In genomic region chr22:27796829-27797792, GRCh38 we compare ENCODE assay signal across 1 cellular context.
TF ChIP-seq lines count a peak whose summit lies in the region.

No MANE protein-coding gene starts in this region.

TF ChIP-seq in GM23338, 12 proteins besides CTCF, POLR2A, EP300 and RAD21 (continued from another document):
- no peak for TF ChIP-seq ETS1 (IDR thresholded peaks at IDR 0.05)
- TF ChIP-seq STAT1 (IDR thresholded peaks at IDR 0.05; ENCODE audit: unreplicated experiment): no peak
